ENCODE assay signal across 6 cellular contexts in the genomic region with DNA sequence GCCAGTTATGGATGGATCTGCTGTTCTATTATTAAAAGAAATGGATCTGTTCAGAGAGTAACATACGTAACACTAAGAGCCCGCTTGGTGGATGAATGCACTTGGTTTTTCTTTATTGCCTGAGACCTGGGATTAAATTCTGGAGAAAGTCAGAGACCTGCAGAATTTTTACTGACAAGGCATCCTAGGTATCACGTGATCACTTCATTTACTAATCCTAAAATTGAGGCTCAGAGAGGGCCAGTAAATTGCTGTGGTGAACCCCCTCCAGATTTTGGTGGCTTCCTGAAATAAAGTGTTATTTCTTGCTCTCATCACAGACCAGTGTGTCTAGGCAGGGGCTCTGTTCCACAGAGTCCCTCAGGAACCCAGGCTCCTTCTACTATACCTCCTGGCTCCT.
"Had no signal": no experiment of that assay in that cellular context is flagged by ENCODE, and none has a peak within 500 bp of the region (broad histone marks: within the 10 kb centered on the region; RNA-seq: fewer than 3 reads in every experiment).

No MANE protein-coding gene starts in this region.

- H3K4me2 ChIP-seq: KMS-11 had no signal

- FAIRE-seq: HTR-8/SVneo had no signal

- H3K27ac ChIP-seq: HL-60, KMS-11 had no signal

- H3K9ac ChIP-seq: KMS-11 had no signal

- DNase-seq: IMR-90, KBM-7, KG1 had no signal
